Comparison of ENCODE assay signal across 8 cellular contexts in genomic region chr7:94696981-94697670, GRCh38. TPM values are rescaled to one million over a fixed set of nuclear protein-coding genes. Genes with fewer than 3 reads are reported as not detected.
DNase-seq lines count a peak whose midpoint lies in the region; ATAC-seq and TF ChIP-seq lines count a peak whose summit lies in the region.

No MANE protein-coding gene starts in this region.

- peaks cover 30% of the 10 kb centered on the region for H3K4me1 ChIP-seq in smooth muscle cell (ENCODE audit: low read depth)

- peak; percentile 96 for DNase-seq in HCEC 1CT
- DNase-seq in SK-N-MC (ENCODE audit: low read depth, low spot score), result no peak
- DNase-seq in glomerular visceral epithelial cell (ENCODE audit: extremely low spot score), result peak; percentile 76
- DNase-seq in smooth muscle cell (lab: John Stamatoyannopoulos, UW; ENCODE audit: unreplicated experiment), result no peak
- no peak for DNase-seq in NCI-H2171 treated with DMSO at 0.1 percent for 48 hours (lab: John Stamatoyannopoulos, UW)
- no peak for DNase-seq in putamen (ENCODE audit: low spot score)

- H2AFZ ChIP-seq in smooth muscle cell (ENCODE audit: low read depth), result no peak overlapping the region

- H4K20me1 ChIP-seq in smooth muscle cell (ENCODE audit: low read depth), result no peaks in the 10 kb centered on the region

- ATAC-seq in GM21786 (IDR thresholded peaks at IDR 0.05; ENCODE audit: unreplicated experiment) (no peak), GM21423 (IDR thresholded peaks at IDR 0.05; ENCODE audit: unreplicated experiment) (no peak)

- H3K36me3 ChIP-seq in SK-N-MC (ENCODE audit: insufficient read depth, low read length), result no peaks in the 10 kb centered on the region
- H3K36me3 ChIP-seq in smooth muscle cell (ENCODE audit: low read depth), result no peaks in the 10 kb centered on the region

- H3K27me3 ChIP-seq in smooth muscle cell (ENCODE audit: low read depth), result no peaks in the 10 kb centered on the region

- H3K9ac ChIP-seq in SK-N-MC (ENCODE audit: insufficient read length), result no peak overlapping the region
- peak overlapping the region; percentile 77 for H3K9ac ChIP-seq in smooth muscle cell (ENCODE audit: low read depth)

- TF ChIP-seq CTCF in smooth muscle cell (IDR thresholded peaks at IDR 0.05; ENCODE audit: borderline replicate concordance, insufficient read depth, poor library complexity, severe bottlenecking), result no peak

- H3K79me2 ChIP-seq in smooth muscle cell (ENCODE audit: low read depth), result no peaks in the 10 kb centered on the region

- peak overlapping the region; percentile 22; the same call in 1 of the 2 replicates for H3K27ac ChIP-seq in SK-N-MC
- H3K27ac ChIP-seq in smooth muscle cell (ENCODE audit: low read depth), result peak overlapping the region; percentile 97

- H3K9me3 ChIP-seq in SK-N-MC (ENCODE audit: low read depth, low read length) (no peaks in the 10 kb centered on the region), smooth muscle cell (replicated peaks; ENCODE audit: low read depth) (no peaks in the 10 kb centered on the region)

- 73% methylated on average over 1 of the region's 1 CpG for WGBS in smooth muscle cell (ENCODE audit: low lambda C conversion rate)

- peak overlapping the region; percentile 76 for H3K4me2 ChIP-seq in smooth muscle cell

- H3K4me3 ChIP-seq in SK-N-MC, result no peak overlapping the region
- H3K4me3 ChIP-seq in smooth muscle cell, result no peak overlapping the region

- peaks cover 13% of the 10 kb centered on the region for H3F3A ChIP-seq in smooth muscle cell (ENCODE audit: low read depth)

RNA-seq across cellular contexts. Expression of gene SGCE, which starts 41.2 kb away (rescaled TPM):
- total RNA-seq in smooth muscle cell, result 114 and 123 TPM in 2 replicates
- 87.1 and 96.1 TPM in 2 replicates for polyA plus RNA-seq in smooth muscle cell

Comparison
In these comparisons a context has a peak if more than half of its experiments do, and no peak if none do; other contexts are left out.
1. DNase-seq: peak in HCEC 1CT (single experiment) and glomerular visceral epithelial cell (single experiment); none in SK-N-MC (single experiment), smooth muscle cell (single experiment), NCI-H2171 treated with DMSO at 0.1 percent for 48 hours (single experiment) and putamen (single experiment).